Comparison of ENCODE assay signal across 8 cellular contexts in the genomic region with DNA sequence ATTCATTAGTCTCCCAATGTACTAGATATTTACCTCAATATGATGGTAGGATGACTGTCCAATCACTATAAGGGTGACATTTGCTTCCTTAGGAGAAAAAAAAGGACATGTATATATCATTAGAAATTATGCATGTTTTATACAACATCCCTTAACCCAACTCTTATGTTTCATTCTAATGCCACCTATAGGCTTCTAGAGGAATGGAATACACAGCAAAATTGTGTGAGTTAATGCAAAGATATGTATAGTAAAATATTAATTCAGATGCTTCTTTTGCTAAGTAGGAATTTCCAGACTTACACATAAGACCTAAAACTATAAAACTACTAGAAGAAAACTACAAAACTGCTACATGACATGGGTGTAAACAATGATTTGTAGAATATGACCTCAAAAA. TPM values are rescaled to one million over a fixed set of nuclear protein-coding genes. Genes with fewer than 3 reads are reported as not detected.
DNase-seq lines count a peak whose midpoint lies in the region; FAIRE-seq and TF ChIP-seq lines count a peak whose summit lies in the region.

No MANE protein-coding gene starts in this region.

- no peak for FAIRE-seq in kidney (lab: Jason Lieb, UNC)
- FAIRE-seq in GM12892 (lab: Jason Lieb, UNC) = no peak
- no peak for FAIRE-seq in urothelium cell line (lab: Jason Lieb, UNC)

- no peak for TF ChIP-seq POLR2A in GM12892 (IDR thresholded peaks at IDR 0.05; ENCODE audit: low read depth, low read length)

- H3K27ac ChIP-seq in mammary epithelial cell (ENCODE audit: insufficient read depth, low read depth, low read length) (no peak overlapping the region), kidney (ENCODE audit: low read depth in 2 of 2, low read length in 2 of 2) (no peak overlapping the region)

- CTCF ChIA-PET in mammary epithelial cell (lab: Charles Lee; ENCODE audit: low non-redundant PET) = no interaction called here

- H3K4me1 ChIP-seq in mammary epithelial cell (ENCODE audit: insufficient read depth, low read length) (peaks cover 8% of the 10 kb centered on the region), kidney (ENCODE audit: control insufficient read depth in 1 of 2, insufficient read depth in 1 of 2, low read depth in 1 of 2, low read length in 2 of 2) (no peaks in the 10 kb centered on the region)

- intact Hi-C loops in mammary epithelial cell (cut with micrococcal nuclease) = loop anchor here (1.0 to 5.0 kb wide), 2 partner anchors 324 to 419 kb away; no protein-coding TSS in a partner anchor
- intact Hi-C loops in kidney (cut with DNase I) = no loop called here

- H3K4me2 ChIP-seq in mammary epithelial cell (ENCODE audit: insufficient read depth, low read depth, low read length) = no peak overlapping the region

- H3K79me2 ChIP-seq in mammary epithelial cell (ENCODE audit: insufficient read depth, low read length) = no peaks in the 10 kb centered on the region

- dilution Hi-C loops in mammary epithelial cell (cut with HindIII; ENCODE audit: low sequenced_read_pairs) = no loop called here

- H3K9ac ChIP-seq in mammary epithelial cell (ENCODE audit: insufficient read depth, low read length) = no peak overlapping the region
- H3K9ac ChIP-seq in kidney (ENCODE audit: low read length in 2 of 2) = no peak overlapping the region

- in situ Hi-C loops in mammary epithelial cell (cut with MboI; ENCODE audit: low sequenced_read_pairs in 2 of 2) = loop anchor here (10.0 to 25.0 kb wide), 3 partner anchors 207 to 317 kb away; no protein-coding TSS in a partner anchor

- no peaks in the 10 kb centered on the region for H3K27me3 ChIP-seq in mammary epithelial cell (ENCODE audit: insufficient read depth, low read length)

- no peaks in the 10 kb centered on the region for H4K20me1 ChIP-seq in mammary epithelial cell (ENCODE audit: insufficient read depth, low read length)

- H2AFZ ChIP-seq in mammary epithelial cell (ENCODE audit: low read depth, low read length) = no peak overlapping the region

- H3K9me3 ChIP-seq in mammary epithelial cell (replicated peaks; ENCODE audit: insufficient read depth, low read length) (no peaks in the 10 kb centered on the region), kidney (ENCODE audit: control insufficient read depth in 1 of 2, low read length in 2 of 2) (no peaks in the 10 kb centered on the region)

- DNase-seq in DMS53 (lab: John Stamatoyannopoulos, UW) (peak; percentile 52), DMS53 treated with DMSO at 0.1 percent for 48 hours (lab: John Stamatoyannopoulos, UW; ENCODE audit: unreplicated experiment) (no peak), NAMALWA (ENCODE audit: low spot score) (peak; percentile 42), mammary epithelial cell (no peak), pons (ENCODE audit: low spot score) (peak; percentile 32), kidney (no peak), GM12892 (ENCODE audit: insufficient read length) (no peak), urothelium cell line (ENCODE audit: low spot score) (no peak)

- no TSS peak for BruUV-seq in mammary epithelial cell (replicated peaks; lab: Mats Ljungman, UMichigan)

- H3K4me3 ChIP-seq in mammary epithelial cell (replicated peaks in 1 of 3; ENCODE audit: insufficient read depth in 1 of 3, low read depth in 2 of 3, low read length in 3 of 3) = no peak overlapping the region
- H3K4me3 ChIP-seq in kidney (ENCODE audit: low read length in 2 of 2) = no peak overlapping the region

- TF ChIP-seq CTCF in mammary epithelial cell (conservative IDR thresholded peaks at IDR 0.05 in 1 of 2, IDR thresholded peaks at IDR 0.05 in 1 of 2; ENCODE audit: extremely low read depth in 1 of 2, insufficient read depth in 1 of 2, low read depth in 1 of 2, low read length in 2 of 2) = peak; percentile 51 to 63
- TF ChIP-seq CTCF in kidney (IDR thresholded peaks at IDR 0.05; ENCODE audit: borderline replicate concordance, extremely low read depth, insufficient read depth) = no peak

- peaks cover 10% of the 10 kb centered on the region for H3K36me3 ChIP-seq in mammary epithelial cell (ENCODE audit: insufficient read depth, low read length)
- peaks cover 0 to 14% of the 10 kb centered on the region in 2 donors for H3K36me3 ChIP-seq in kidney (ENCODE audit: control insufficient read depth in 1 of 2, insufficient read depth in 2 of 2, low read length in 2 of 2)

RNA-seq across cellular contexts. Expression of a gene that starts 3.5 kb away (rescaled TPM):
- total RNA-seq in mammary epithelial cell = 10 to 100 TPM; 13.0 to 14.3 TPM
- 6.6 TPM for polyA plus RNA-seq in mammary epithelial cell
- polyA minus RNA-seq in mammary epithelial cell = 8.0 TPM
- 19.8 TPM for total RNA-seq in kidney
- polyA plus RNA-seq in kidney (ENCODE audit: insufficient read depth, low read depth, low replicate concordance) = 6.4 TPM
- polyA plus RNA-seq in GM12892 (2012; ENCODE audit: missing spikeins) = 3.9 TPM

RNA-seq across cellular contexts. Expression of a gene that starts 32.0 kb away (rescaled TPM):
- total RNA-seq in mammary epithelial cell (10 to 100 TPM in 1 of 2 donors, 1 to 10 TPM in 1; 9.4 to 14.5 TPM), kidney (19.6 TPM)
- polyA plus RNA-seq in mammary epithelial cell (5.2 TPM), kidney (ENCODE audit: insufficient read depth, low read depth, low replicate concordance) (9.1 TPM)
- polyA minus RNA-seq in mammary epithelial cell = 8.0 TPM
- 0.74 TPM for polyA plus RNA-seq in GM12892 (2012; ENCODE audit: missing spikeins)

Comparison
In these comparisons a context has a peak if more than half of its experiments do, and no peak if none do; other contexts are left out.
1. DNase-seq: peak in DMS53 (single experiment), NAMALWA (single experiment) and pons (single experiment); none in DMS53 treated with DMSO at 0.1 percent for 48 hours (single experiment), mammary epithelial cell (single experiment), kidney (single experiment), GM12892 (single experiment) and urothelium cell line (single experiment).